Comparison of ENCODE assay signal across 1 cellular context in genomic region chr17:49809056-49809455, GRCh38.
TF ChIP-seq lines count a peak whose summit lies in the region.

No MANE protein-coding gene starts in this region.

TF ChIP-seq in IMR-90, 13 proteins besides CTCF, POLR2A, EP300 and RAD21:
- TF ChIP-seq MAFK (IDR thresholded peaks at IDR 0.05; ENCODE audit: low read depth, low read length) (no peak), BHLHE40 (IDR thresholded peaks at IDR 0.05; ENCODE audit: low read depth, low read length) (no peak), CEBPB (IDR thresholded peaks at IDR 0.05; ENCODE audit: low read depth, low read length) (no peak), RFX5 (IDR thresholded peaks at IDR 0.05; ENCODE audit: low read depth, low read length) (no peak), MXI1 (IDR thresholded peaks at IDR 0.05; ENCODE audit: borderline replicate concordance, low read depth, low read length) (no peak), CHD1 (IDR thresholded peaks at IDR 0.05; ENCODE audit: low read depth, low read length) (no peak), RCOR1 (IDR thresholded peaks at IDR 0.05; ENCODE audit: insufficient replicate concordance, low read length) (no peak), ELK1 (IDR thresholded peaks at IDR 0.05; ENCODE audit: borderline replicate concordance, low read depth, low read length) (no peak), NFE2L2 (IDR thresholded peaks at IDR 0.05; ENCODE audit: low read depth, low read length) (no peak), SMC3 (IDR thresholded peaks at IDR 0.05; ENCODE audit: low read depth, low read length) (no peak), FOS (IDR thresholded peaks at IDR 0.05; ENCODE audit: low read depth, low read length) (no peak), MAZ (IDR thresholded peaks at IDR 0.05; ENCODE audit: borderline replicate concordance, low read depth, low read length) (no peak)
- TF ChIP-seq, protein P1, sequence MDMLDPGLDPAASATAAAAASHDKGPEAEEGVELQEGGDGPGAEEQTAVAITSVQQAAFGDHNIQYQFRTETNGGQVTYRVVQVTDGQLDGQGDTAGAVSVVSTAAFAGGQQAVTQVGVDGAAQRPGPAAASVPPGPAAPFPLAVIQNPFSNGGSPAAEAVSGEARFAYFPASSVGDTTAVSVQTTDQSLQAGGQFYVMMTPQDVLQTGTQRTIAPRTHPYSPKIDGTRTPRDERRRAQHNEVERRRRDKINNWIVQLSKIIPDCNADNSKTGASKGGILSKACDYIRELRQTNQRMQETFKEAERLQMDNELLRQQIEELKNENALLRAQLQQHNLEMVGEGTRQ (IDR thresholded peaks at IDR 0.05; ENCODE audit: low read depth, low read length): no peak
